In genomic region chr10:50385610-50386009, GRCh38 we compare ENCODE assay signal across 1 cellular context.
TF ChIP-seq lines count a peak whose summit lies in the region.

No MANE protein-coding gene starts in this region.

TF ChIP-seq in GM23338, 12 proteins besides CTCF, POLR2A, EP300 and RAD21 (continued from another document):
- TF ChIP-seq ZNF462 (CRISPR knock-in tag; IDR thresholded peaks at IDR 0.05), result no peak
TF ChIP-seq in GM23338: peak in this region for 0.
